ENCODE assay signal across 1 cellular context in the genomic region with DNA sequence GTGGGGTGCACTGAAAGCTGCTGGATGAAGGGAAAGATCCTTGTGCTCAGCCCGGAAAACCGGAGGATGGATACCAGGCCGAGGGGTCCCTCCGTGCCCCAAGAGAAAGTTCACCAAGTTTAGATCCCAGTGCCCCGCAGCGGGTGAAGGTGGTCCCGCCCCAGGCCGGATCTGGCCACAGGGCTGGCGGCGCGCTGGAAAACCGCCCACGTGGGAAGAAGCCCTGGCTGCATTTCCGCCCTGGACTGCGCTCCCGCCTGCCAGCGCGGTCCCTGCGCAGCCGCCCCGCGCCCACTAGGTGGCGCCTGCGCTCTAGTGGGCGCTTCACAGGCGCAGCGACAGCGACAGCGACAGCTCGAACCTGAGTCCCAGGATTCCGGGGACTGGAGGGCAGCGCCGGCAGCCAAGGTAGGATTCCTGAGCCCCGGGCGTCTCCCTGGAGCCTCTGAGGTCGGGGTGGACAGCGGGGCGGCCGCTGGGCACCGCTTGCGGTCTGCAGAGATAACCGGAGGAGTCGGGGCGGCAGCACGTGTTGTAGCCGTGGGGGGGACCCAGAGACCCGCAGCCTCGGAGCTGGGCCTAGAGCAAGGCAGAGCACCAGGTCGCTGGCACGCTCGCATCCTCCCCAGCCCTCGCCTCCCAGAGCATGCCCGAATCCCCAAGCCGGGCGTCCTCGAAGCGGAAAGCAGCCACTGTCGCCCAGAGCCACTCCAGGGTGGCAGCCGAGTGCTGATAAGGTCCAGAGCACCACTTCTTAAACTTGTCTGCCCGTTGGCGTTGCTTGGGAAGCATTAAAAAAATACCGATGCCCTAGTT.
TF ChIP-seq lines count a peak whose summit lies in the region.

A gene with protein sequence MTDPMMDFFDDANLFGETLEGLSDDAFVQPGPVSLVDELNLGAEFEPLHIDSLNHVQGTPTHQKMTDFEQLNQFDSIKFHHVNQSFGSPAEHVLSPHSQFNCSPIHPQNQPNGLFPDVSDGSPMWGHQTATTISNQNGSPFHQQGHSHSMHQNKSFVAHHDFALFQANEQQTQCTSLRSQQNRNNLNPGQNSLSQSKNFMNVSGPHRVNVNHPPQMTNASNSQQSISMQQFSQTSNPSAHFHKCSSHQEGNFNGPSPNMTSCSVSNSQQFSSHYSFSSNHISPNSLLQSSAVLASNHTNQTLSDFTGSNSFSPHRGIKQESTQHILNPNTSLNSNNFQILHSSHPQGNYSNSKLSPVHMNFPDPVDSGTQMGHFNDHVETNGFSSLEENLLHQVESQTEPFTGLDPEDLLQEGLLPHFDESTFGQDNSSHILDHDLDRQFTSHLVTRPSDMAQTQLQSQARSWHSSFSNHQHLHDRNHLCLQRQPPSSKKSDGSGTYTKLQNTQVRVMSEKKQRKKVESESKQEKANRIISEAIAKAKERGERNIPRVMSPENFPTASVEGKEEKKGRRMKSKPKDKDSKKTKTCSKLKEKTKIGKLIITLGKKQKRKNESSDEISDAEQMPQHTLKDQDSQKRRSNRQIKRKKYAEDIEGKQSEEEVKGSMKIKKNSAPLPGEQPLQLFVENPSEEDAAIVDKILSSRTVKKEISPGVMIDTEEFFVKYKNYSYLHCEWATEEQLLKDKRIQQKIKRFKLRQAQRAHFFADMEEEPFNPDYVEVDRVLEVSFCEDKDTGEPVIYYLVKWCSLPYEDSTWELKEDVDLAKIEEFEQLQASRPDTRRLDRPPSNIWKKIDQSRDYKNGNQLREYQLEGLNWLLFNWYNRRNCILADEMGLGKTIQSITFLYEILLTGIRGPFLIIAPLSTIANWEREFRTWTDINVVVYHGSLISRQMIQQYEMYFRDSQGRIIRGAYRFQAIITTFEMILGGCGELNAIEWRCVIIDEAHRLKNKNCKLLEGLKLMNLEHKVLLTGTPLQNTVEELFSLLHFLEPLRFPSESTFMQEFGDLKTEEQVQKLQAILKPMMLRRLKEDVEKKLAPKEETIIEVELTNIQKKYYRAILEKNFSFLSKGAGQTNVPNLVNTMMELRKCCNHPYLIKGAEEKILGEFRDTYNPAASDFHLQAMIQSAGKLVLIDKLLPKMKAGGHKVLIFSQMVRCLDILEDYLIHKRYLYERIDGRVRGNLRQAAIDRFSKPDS (N-terminal part only) (plus strand): TSS at position 322 of the 816 bp plus-strand sequence. CDS start 101,099 bp downstream, outside the sequence.

TF ChIP-seq in HepG2, 621 proteins besides CTCF, POLR2A, EP300 and RAD21 (continued from another document and continues in another):
- peak; percentile 34; the same call in 1 of the 2 replicates for TF ChIP-seq ZNF468 (CRISPR knock-in tag; IDR thresholded peaks at IDR 0.05)
- TF ChIP-seq, protein P1, sequence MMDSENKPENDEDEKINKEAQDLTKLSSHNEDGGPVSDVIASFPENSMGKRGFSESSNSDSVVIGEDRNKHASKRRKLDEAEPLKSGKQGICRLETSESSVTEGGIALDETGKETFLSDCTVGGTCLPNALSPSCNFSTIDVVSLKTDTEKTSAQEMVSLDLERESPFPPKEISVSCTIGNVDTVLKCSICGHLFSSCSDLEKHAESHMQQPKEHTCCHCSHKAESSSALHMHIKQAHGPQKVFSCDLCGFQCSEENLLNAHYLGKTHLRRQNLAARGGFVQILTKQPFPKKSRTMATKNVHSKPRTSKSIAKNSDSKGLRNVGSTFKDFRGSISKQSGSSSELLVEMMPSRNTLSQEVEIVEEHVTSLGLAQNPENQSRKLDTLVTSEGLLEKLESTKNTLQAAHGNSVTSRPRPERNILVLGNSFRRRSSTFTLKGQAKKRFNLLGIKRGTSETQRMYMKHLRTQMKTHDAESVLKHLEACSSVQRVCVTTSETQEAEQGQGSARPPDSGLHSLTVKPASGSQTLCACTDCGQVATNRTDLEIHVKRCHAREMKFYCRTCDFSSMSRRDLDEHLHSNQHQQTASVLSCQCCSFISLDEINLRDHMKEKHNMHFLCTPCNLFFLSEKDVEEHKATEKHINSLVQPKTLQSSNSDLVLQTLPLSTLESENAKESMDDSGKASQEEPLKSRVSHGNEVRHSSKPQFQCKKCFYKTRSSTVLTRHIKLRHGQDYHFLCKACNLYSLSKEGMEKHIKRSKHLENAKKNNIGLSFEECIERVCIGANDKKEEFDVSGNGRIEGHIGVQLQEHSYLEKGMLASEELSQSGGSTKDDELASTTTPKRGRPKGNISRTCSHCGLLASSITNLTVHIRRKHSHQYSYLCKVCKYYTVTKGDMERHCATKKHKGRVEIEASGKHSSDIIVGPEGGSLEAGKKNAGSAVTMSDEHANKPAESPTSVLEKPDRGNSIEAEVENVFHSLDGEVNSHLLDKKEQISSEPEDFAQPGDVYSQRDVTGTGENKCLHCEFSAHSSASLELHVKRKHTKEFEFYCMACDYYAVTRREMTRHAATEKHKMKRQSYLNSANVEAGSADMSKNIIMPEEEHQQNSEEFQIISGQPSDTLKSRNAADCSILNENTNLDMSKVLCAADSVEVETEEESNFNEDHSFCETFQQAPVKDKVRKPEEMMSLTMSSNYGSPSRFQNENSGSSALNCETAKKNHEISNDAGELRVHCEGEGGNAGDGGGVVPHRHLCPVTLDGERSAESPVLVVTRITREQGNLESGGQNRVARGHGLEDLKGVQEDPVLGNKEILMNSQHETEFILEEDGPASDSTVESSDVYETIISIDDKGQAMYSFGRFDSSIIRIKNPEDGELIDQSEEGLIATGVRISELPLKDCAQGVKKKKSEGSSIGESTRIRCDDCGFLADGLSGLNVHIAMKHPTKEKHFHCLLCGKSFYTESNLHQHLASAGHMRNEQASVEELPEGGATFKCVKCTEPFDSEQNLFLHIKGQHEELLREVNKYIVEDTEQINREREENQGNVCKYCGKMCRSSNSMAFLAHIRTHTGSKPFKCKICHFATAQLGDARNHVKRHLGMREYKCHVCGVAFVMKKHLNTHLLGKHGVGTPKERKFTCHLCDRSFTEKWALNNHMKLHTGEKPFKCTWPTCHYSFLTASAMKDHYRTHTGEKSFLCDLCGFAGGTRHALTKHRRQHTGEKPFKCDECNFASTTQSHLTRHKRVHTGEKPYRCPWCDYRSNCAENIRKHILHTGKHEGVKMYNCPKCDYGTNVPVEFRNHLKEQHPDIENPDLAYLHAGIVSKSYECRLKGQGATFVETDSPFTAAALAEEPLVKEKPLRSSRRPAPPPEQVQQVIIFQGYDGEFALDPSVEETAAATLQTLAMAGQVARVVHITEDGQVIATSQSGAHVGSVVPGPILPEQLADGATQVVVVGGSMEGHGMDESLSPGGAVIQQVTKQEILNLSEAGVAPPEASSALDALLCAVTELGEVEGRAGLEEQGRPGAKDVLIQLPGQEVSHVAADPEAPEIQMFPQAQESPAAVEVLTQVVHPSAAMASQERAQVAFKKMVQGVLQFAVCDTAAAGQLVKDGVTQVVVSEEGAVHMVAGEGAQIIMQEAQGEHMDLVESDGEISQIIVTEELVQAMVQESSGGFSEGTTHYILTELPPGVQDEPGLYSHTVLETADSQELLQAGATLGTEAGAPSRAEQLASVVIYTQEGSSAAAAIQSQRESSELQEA (CRISPR knock-in tag; IDR thresholded peaks at IDR 0.05; ENCODE audit: not compliant biosample characterization): peak; percentile 98
- peak; percentile 94; the same call in 1 of the 2 replicates for TF ChIP-seq ZNF790 (CRISPR knock-in tag; IDR thresholded peaks at IDR 0.05; ENCODE audit: borderline replicate concordance)
- TF ChIP-seq ATRX (CRISPR knock-in tag; IDR thresholded peaks at IDR 0.05; ENCODE audit: borderline replicate concordance): no peak
- peak; percentile 96 for TF ChIP-seq CC2D1A (CRISPR knock-in tag; IDR thresholded peaks at IDR 0.05)
- peak; percentile 73 for TF ChIP-seq ZKSCAN1 (IDR thresholded peaks at IDR 0.05; ENCODE audit: low read length)
- no peak; the same call in 1 of the 2 replicates for TF ChIP-seq ZNF720 (CRISPR knock-in tag; IDR thresholded peaks at IDR 0.05)
- TF ChIP-seq PRPF4 (IDR thresholded peaks at IDR 0.05; ENCODE audit: low read depth, low read length, poor library complexity, severe bottlenecking): no peak
- peak; percentile 48; the same call in 1 of the 2 replicates for TF ChIP-seq SNAPC2 (CRISPR knock-in tag; IDR thresholded peaks at IDR 0.05)
- TF ChIP-seq ARNTL (CRISPR knock-in tag; IDR thresholded peaks at IDR 0.05): no peak
- peak; percentile 98; the same call in 1 of the 2 replicates for TF ChIP-seq ZNF235 (CRISPR knock-in tag; IDR thresholded peaks at IDR 0.05; ENCODE audit: borderline replicate concordance)
- TF ChIP-seq HOXA7 (CRISPR knock-in tag; IDR thresholded peaks at IDR 0.05): 0 out of 2 replicates have a peak, but pooled peaks have one; percentile 29
- 0 out of 2 replicates have a peak, but pooled peaks have one; percentile 13 for TF ChIP-seq ZNF12 (CRISPR knock-in tag; IDR thresholded peaks at IDR 0.05)
- no peak; the same call in 1 of the 2 replicates for TF ChIP-seq RFX5 (IDR thresholded peaks at IDR 0.05; ENCODE audit: low read depth, low read length)
- peak; percentile 94; the same call in 1 of the 2 replicates for TF ChIP-seq SNAI1 (CRISPR knock-in tag; IDR thresholded peaks at IDR 0.05; ENCODE audit: borderline replicate concordance)
- TF ChIP-seq BCL6 (CRISPR knock-in tag; IDR thresholded peaks at IDR 0.05): peak; percentile 76
- TF ChIP-seq MED8 (CRISPR knock-in tag; IDR thresholded peaks at IDR 0.05; ENCODE audit: insufficient replicate concordance): peak; percentile 92
- 0 out of 2 replicates have a peak, but pooled peaks have one; percentile 63 for TF ChIP-seq ZNF672 (CRISPR knock-in tag; IDR thresholded peaks at IDR 0.05)
- peak; percentile 63; the same call in 1 of the 2 replicates for TF ChIP-seq KLF15 (CRISPR knock-in tag; IDR thresholded peaks at IDR 0.05; ENCODE audit: borderline replicate concordance)
- peak; percentile 78; the same call in 1 of the 2 replicates for TF ChIP-seq RFXAP (CRISPR knock-in tag; IDR thresholded peaks at IDR 0.05; ENCODE audit: borderline replicate concordance)
- no peak for TF ChIP-seq ZNF597 (CRISPR knock-in tag; IDR thresholded peaks at IDR 0.05)
- TF ChIP-seq CCAR2 (optimal IDR thresholded peaks at IDR 0.05; ENCODE audit: low read depth, low read length): no peak
- TF ChIP-seq GPN1 (CRISPR knock-in tag; IDR thresholded peaks at IDR 0.05; ENCODE audit: borderline replicate concordance): peak; percentile 80
- peak; percentile 84 for TF ChIP-seq ZFP1 (CRISPR knock-in tag; IDR thresholded peaks at IDR 0.05)
- TF ChIP-seq MBD4 (IDR thresholded peaks at IDR 0.05; ENCODE audit: borderline replicate concordance, low read length): no peak
- peak; percentile 98 for TF ChIP-seq MAX (IDR thresholded peaks at IDR 0.05)
- TF ChIP-seq ZNF749 (CRISPR knock-in tag; IDR thresholded peaks at IDR 0.05; ENCODE audit: borderline replicate concordance): peak; percentile 96
- no peak for TF ChIP-seq ATF7 (IDR thresholded peaks at IDR 0.05)
- TF ChIP-seq ATF7 (CRISPR knock-in tag; IDR thresholded peaks at IDR 0.05): peak; percentile 19; the same call in 1 of the 2 replicates
- peak; percentile 92 for TF ChIP-seq ZNF781 (CRISPR knock-in tag; IDR thresholded peaks at IDR 0.05; ENCODE audit: borderline replicate concordance, not compliant biosample characterization)
- TF ChIP-seq RBFOX2 (IDR thresholded peaks at IDR 0.05; ENCODE audit: low read depth, low read length): peak; percentile 96
- TF ChIP-seq U2AF1 (optimal IDR thresholded peaks at IDR 0.05; ENCODE audit: low read depth, low read length): no peak
- peak; percentile 84 for TF ChIP-seq ZNF234 (CRISPR knock-in tag; conservative IDR thresholded peaks at IDR 0.05)
- peak; percentile 39; the same call in 1 of the 2 replicates for TF ChIP-seq ZNF557 (CRISPR knock-in tag; IDR thresholded peaks at IDR 0.05)
- TF ChIP-seq DPF2 (CRISPR knock-in tag; IDR thresholded peaks at IDR 0.05; ENCODE audit: borderline replicate concordance, low read depth): no peak; the same call in 1 of the 2 replicates
- TF ChIP-seq HIC2 (CRISPR knock-in tag; IDR thresholded peaks at IDR 0.05; ENCODE audit: low read depth): peak; percentile 76
- TF ChIP-seq ZBTB8A (CRISPR knock-in tag; IDR thresholded peaks at IDR 0.05; ENCODE audit: borderline replicate concordance, low read depth): no peak; the same call in 1 of the 2 replicates
- TF ChIP-seq, protein P2, sequence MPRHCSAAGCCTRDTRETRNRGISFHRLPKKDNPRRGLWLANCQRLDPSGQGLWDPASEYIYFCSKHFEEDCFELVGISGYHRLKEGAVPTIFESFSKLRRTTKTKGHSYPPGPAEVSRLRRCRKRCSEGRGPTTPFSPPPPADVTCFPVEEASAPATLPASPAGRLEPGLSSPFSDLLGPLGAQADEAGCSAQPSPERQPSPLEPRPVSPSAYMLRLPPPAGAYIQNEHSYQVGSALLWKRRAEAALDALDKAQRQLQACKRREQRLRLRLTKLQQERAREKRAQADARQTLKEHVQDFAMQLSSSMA (CRISPR knock-in tag; IDR thresholded peaks at IDR 0.05): peak; percentile 86
- TF ChIP-seq HNF4A (CRISPR knock-in tag; IDR thresholded peaks at IDR 0.05): peak; percentile 51
- peak; percentile 78 for TF ChIP-seq ZBTB26 (CRISPR knock-in tag; IDR thresholded peaks at IDR 0.05; ENCODE audit: borderline replicate concordance)
